In genomic region chr3:48088749-48089466, GRCh38 we compare ENCODE assay signal across 8 cellular contexts.
DNase-seq lines count a peak whose midpoint lies in the region; ATAC-seq and TF ChIP-seq lines count a peak whose summit lies in the region.

No MANE protein-coding gene starts in this region.

- peaks cover 25% of the 10 kb centered on the region for H3K4me1 ChIP-seq in testis

- H3K36me3 Mint-ChIP-seq in activated naive CD4-positive, alpha-beta T cell treated with anti-CD3 and anti-CD28 coated beads, Interleukin-2, amount 50 U/mL, for 72 hours: peaks cover 10 to 12% of the 10 kb centered on the region in 2 donors

- H3K27me3 ChIP-seq in GM06990 (replicated peaks; ENCODE audit: control insufficient read depth, insufficient read depth, low read length): no peaks in the 10 kb centered on the region
- H3K27me3 ChIP-seq in testis: no peaks in the 10 kb centered on the region

- 0 to 1% methylated on average over 11 to 76 of the region's 79 CpGs for WGBS in testis, 2 donors

- peak; percentile 1 for TF ChIP-seq CTCF in GM06990 (IDR thresholded peaks at IDR 0.05; ENCODE audit: insufficient read depth, low read length, poor library complexity, severe bottlenecking)
- TF ChIP-seq CTCF in omental fat pad (IDR thresholded peaks at IDR 0.05): no peak
- TF ChIP-seq CTCF in testis (IDR thresholded peaks at IDR 0.05): no peak

- intact Hi-C loops in testis (cut with DNase I; ENCODE audit: low total_unique reads): no loop called here

- H3K9me3 ChIP-seq in SK-N-MC (ENCODE audit: low read depth, low read length): no peaks in the 10 kb centered on the region
- H3K9me3 ChIP-seq in testis: no peaks in the 10 kb centered on the region

- peak overlapping the region; percentile 89 to 90 for H3K27ac Mint-ChIP-seq in activated naive CD4-positive, alpha-beta T cell treated with anti-CD3 and anti-CD28 coated beads, Interleukin-2, amount 50 U/mL, for 72 hours

- H3K4me3 ChIP-seq in GM06990 (replicated peaks; ENCODE audit: low read depth, low read length) (peak overlapping the region; percentile 90), SK-N-MC (peak overlapping the region; percentile 88), testis (peak overlapping the region; percentile 86 to 97)

- no peaks in the 10 kb centered on the region for H3K9me3 Mint-ChIP-seq in activated naive CD4-positive, alpha-beta T cell treated with anti-CD3 and anti-CD28 coated beads, Interleukin-2, amount 50 U/mL, for 72 hours

- peak; percentile 99 for DNase-seq in GM06990 (ENCODE audit: extremely low read depth, insufficient read length)
- DNase-seq in NCI-H1048 (lab: John Stamatoyannopoulos, UW): peak; percentile 84
- no peak for DNase-seq in SK-N-MC (ENCODE audit: low read depth, low spot score)
- DNase-seq in activated naive CD4-positive, alpha-beta T cell treated with anti-CD3 and anti-CD28 coated beads, Interleukin-2, amount 50 U/mL, for 72 hours (ENCODE audit: low spot score in 2 of 2): peak; percentile 95 to 97
- DNase-seq in glomerular visceral epithelial cell (ENCODE audit: extremely low spot score): peak; percentile 97
- peak; percentile 95 for DNase-seq in omental fat pad (ENCODE audit: low spot score)
- peak; percentile 98 for DNase-seq in testis

- H3K9ac ChIP-seq in SK-N-MC (ENCODE audit: insufficient read length): peak overlapping the region; percentile 92

- no peaks in the 10 kb centered on the region for H3K36me3 ChIP-seq in GM06990 (ENCODE audit: control insufficient read depth, insufficient read depth, low read length)
- peaks cover 4% of the 10 kb centered on the region; the same call in 1 of the 2 replicates for H3K36me3 ChIP-seq in SK-N-MC (ENCODE audit: insufficient read depth, low read length)
- no peaks in the 10 kb centered on the region for H3K36me3 ChIP-seq in testis (ENCODE audit: low read depth, missing control alignments)

- ATAC-seq in HG02571 (IDR thresholded peaks at IDR 0.05; ENCODE audit: unreplicated experiment): peak; percentile 93
- ATAC-seq in activated naive CD4-positive, alpha-beta T cell treated with anti-CD3 and anti-CD28 coated beads, Interleukin-2, amount 50 U/mL, for 72 hours: peak; percentile 96 to 97
- peak; percentile 94 for ATAC-seq in omental fat pad (ENCODE audit: low FRiP score)

- peak overlapping the region; percentile 92 for H3K27ac ChIP-seq in SK-N-MC
- H3K27ac ChIP-seq in testis: peak overlapping the region; percentile 97 to 98

- TF ChIP-seq POLR2A in testis (IDR thresholded peaks at IDR 0.05): peak; percentile 57
